ENCODE assay signal across 8 cellular contexts in genomic region chr14:64338616-64339316, GRCh38. TPM values are rescaled to one million over a fixed set of nuclear protein-coding genes. Genes with fewer than 3 reads are reported as not detected.
A peak's percentile ranks its signal among the peaks of the same experiment; 100 is the strongest.
DNase-seq lines count a peak whose midpoint lies in the region; ATAC-seq and TF ChIP-seq lines count a peak whose summit lies in the region.

No MANE protein-coding gene starts in this region.

- H3K27ac Mint-ChIP-seq in endodermal cell: peak overlapping the region; percentile 97

- H3K27me3 Mint-ChIP-seq in endodermal cell (ENCODE audit: insufficient read depth): no peaks in the 10 kb centered on the region

- H3K9me3 Mint-ChIP-seq in endodermal cell: peaks cover 17% of the 10 kb centered on the region

- TF ChIP-seq CTCF in endodermal cell (conservative IDR thresholded peaks at IDR 0.05): no peak

- H3K27me3 ChIP-seq in endodermal cell (ENCODE audit: control insufficient read depth, insufficient read depth, low read length, poor library complexity, severe bottlenecking): no peaks in the 10 kb centered on the region

- peak overlapping the region; percentile 92 for H3K4me3 Mint-ChIP-seq in endodermal cell

- in situ Hi-C loops in Caki2 (cut with HindIII; ENCODE audit: low pct_unique_long_range_greater_than_20kb, low sequenced_read_pairs): no loop called here

- H3K36me3 Mint-ChIP-seq in endodermal cell (ENCODE audit: low read depth): peaks cover 2% of the 10 kb centered on the region

- no peaks in the 10 kb centered on the region for H3K36me3 ChIP-seq in endodermal cell (ENCODE audit: control insufficient read depth, insufficient read depth, low read length)

- H3K4me1 Mint-ChIP-seq in endodermal cell: peaks cover 13% of the 10 kb centered on the region

- 1 to 4% methylated on average over 13 to 40 of the region's 49 CpGs for WGBS in endodermal cell (ENCODE audit: insufficient coverage in 1 of 2, insufficient read length in 1 of 2), 2 experiments

- H3K27ac ChIP-seq in endodermal cell (ENCODE audit: low read depth, low read length): peak overlapping the region; percentile 27

- H3K9me3 ChIP-seq in endodermal cell (ENCODE audit: control insufficient read depth, low read length): peaks cover 23% of the 10 kb centered on the region

- peak overlapping the region; percentile 89 for H3K4me3 ChIP-seq in endodermal cell (ENCODE audit: low read length)

- DNase-seq in Caki2 (ENCODE audit: low read depth) (peak; percentile 96), HUDEP-2 (lab: John Stamatoyannopoulos, UW; ENCODE audit: unreplicated experiment in 76 of 76) (peak; percentile 22 to 96 (median 90)), NOMO-1 treated with dmso at 0.1 percent for 144 hours (lab: John Stamatoyannopoulos, UW; ENCODE audit: unreplicated experiment) (peak; percentile 99), endodermal cell (peak; percentile 98), mesenteric fat pad (ENCODE audit: low spot score) (peak; percentile 93)
- DNase-seq in activated CD8-positive, alpha-beta memory T cell treated with anti-CD3 and anti-CD28 coated beads, Interleukin-2, amount 50 U/mL, for 1 hour (ENCODE audit: extremely low read depth): peak; percentile 68
- peak; percentile 62 for DNase-seq in stimulated activated CD8-positive, alpha-beta memory T cell treated with anti-CD3 and anti-CD28 coated beads, Interleukin-15, amount 100 ng/mL, for 1 hour (ENCODE audit: low read depth)

- peak; percentile 87 for ATAC-seq in GM21390 (IDR thresholded peaks at IDR 0.05; ENCODE audit: unreplicated experiment)

- H3K4me1 ChIP-seq in endodermal cell (ENCODE audit: control insufficient read depth, insufficient read depth, low read length): no peaks in the 10 kb centered on the region

- H3K9ac ChIP-seq in endodermal cell (ENCODE audit: extremely low read depth, low read length, poor library complexity, severe bottlenecking): peak overlapping the region; percentile 48

RNA-seq across cellular contexts. Expression of gene ESR2, which starts 44.6 kb away (rescaled TPM):
- 0.27 TPM in 1 of 2 replicates, not detected in the other for total RNA-seq in Caki2 (2014; rRNA removed; shearing (Covaris generic); ENCODE audit: low replicate concordance)
- total RNA-seq in endodermal cell: under 1 TPM; 0.57 to 0.66 TPM
- polyA plus RNA-seq in endodermal cell (2013, experiment 1 of 2): 0.11 TPM
- 0.21 TPM for polyA plus RNA-seq in endodermal cell (2013, experiment 2 of 2)
- total RNA-seq in mesenteric fat pad: 0.32 TPM

RNA-seq across cellular contexts. Expression of gene MTHFD1, which starts 49.4 kb away (rescaled TPM):
- total RNA-seq in Caki2 (2014; rRNA removed; shearing (Covaris generic); ENCODE audit: low replicate concordance): 26.7 and 28.6 TPM in 2 replicates
- total RNA-seq in endodermal cell (100 to 1,000 TPM; 103 to 116 TPM), mesenteric fat pad (161 TPM)
- 74.8 TPM for polyA plus RNA-seq in endodermal cell (2013, experiment 1 of 2)
- 58.4 TPM for polyA plus RNA-seq in endodermal cell (2013, experiment 2 of 2)

Comparison
In these comparisons a context has a peak if more than half of its experiments do, and no peak if none do; other contexts are left out.
1. Peak in every context shown above with its lines: DNase-seq, ATAC-seq, H3K4me3 ChIP-seq and H3K27ac ChIP-seq.